22 cellular contexts compared by ENCODE assay signal in the genomic region with DNA sequence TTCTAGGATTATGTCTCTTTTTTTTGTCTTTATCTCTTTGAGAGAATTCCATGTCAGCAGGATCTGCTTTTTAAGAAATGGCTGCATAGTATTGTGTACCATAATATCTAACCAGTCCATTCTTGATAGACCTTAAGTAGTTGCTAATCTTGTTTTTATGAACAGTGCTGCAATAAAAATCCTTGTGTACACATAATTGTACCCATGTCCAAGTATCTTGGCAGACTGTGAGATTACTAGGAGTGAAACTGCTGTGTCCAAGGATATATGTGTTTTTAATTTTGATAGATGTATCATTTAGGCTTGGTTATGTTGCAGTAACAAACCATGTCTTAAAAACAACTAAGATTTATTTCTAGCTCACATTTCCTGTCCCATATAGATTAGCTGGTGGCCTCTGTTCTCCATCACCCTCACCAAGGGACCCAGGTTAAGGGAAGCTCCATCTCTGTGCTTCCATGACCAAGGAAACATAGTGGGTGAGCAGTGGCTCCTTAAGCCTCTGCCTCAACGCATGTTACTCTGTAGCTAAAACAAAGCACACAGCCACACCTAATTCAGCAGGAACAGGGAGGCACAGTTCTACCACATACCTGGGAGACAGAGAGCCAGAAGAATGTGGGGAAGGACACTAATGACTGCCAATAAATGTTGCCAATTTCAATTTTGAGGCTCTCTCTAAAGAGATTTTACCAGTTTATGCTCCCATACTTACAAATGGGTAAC. TPM values are rescaled to one million over a fixed set of nuclear protein-coding genes. Genes with fewer than 3 reads are reported as not detected.
DNase-seq lines count a peak whose midpoint lies in the region; ATAC-seq and TF ChIP-seq lines count a peak whose summit lies in the region.
"Had no signal": no experiment of that assay in that cellular context is flagged by ENCODE, and none has a peak within 500 bp of the region (broad histone marks: within the 10 kb centered on the region; RNA-seq: fewer than 3 reads in every experiment).

No MANE protein-coding gene starts in this region.

- H3K27ac Mint-ChIP-seq in activated CD4-positive, alpha-beta T cell treated with anti-CD3 and anti-CD28 coated beads, Interleukin-2, amount 10 ng/mL, durations not matched to agents 24 days and 14 days: peak overlapping the region; percentile 72
- no peak overlapping the region for H3K27ac Mint-ChIP-seq in activated CD4-positive, alpha-beta T cell treated with anti-CD3 and anti-CD28 coated beads, Interleukin-2, amount 10 ng/mL, durations not matched to agents 7 days and 5 days
- H3K27ac Mint-ChIP-seq in activated T-helper 2 cell treated with anti-CD3 and anti-CD28 coated beads, Interferon-gamma antibody, Interleukin-2, Interleukin-4, amounts not matched to agents 10 μg/mL and 5 μg/mL and 100 μg/mL, durations not matched to agents 14 hours and 24 hours and 36 hours: peak overlapping the region; percentile 28
- no peak overlapping the region for H3K27ac Mint-ChIP-seq in stimulated activated effector memory CD8-positive, alpha-beta T cell treated with anti-CD3 and anti-CD28 coated beads, Interleukin-12 subunit alpha, Interleukin-12 subunit beta, amount 100 ng/mL, for 72 hours
- H3K27ac Mint-ChIP-seq: activated naive CD8-positive, alpha-beta T cell treated with anti-CD3 and anti-CD28 coated beads, Interleukin-2, amount 10 ng/mL, durations not matched to agents 7 days and 5 days; IgD-negative memory B cell; natural killer cell had no signal

- CTCF ChIA-PET in activated CD4-positive, alpha-beta T cell treated with anti-CD3 and anti-CD28 coated beads, Interleukin-2, amount 10 ng/mL, durations not matched to agents 7 days and 5 days (lab: Charles Lee): interaction anchor here (0.7 kb wide), 1 partner anchor 49 kb away, joined by 3 read pairs; no protein-coding TSS in a partner anchor

- no peaks in the 10 kb centered on the region for H3K27me3 Mint-ChIP-seq in activated CD4-positive, alpha-beta T cell treated with anti-CD3 and anti-CD28 coated beads, Interleukin-2, amount 10 ng/mL, durations not matched to agents 24 days and 14 days
- no peaks in the 10 kb centered on the region for H3K27me3 Mint-ChIP-seq in activated CD4-positive, alpha-beta T cell treated with anti-CD3 and anti-CD28 coated beads, Interleukin-2, amount 10 ng/mL, durations not matched to agents 7 days and 5 days
- H3K27me3 Mint-ChIP-seq in activated T-helper 2 cell treated with anti-CD3 and anti-CD28 coated beads, Interferon-gamma antibody, Interleukin-2, Interleukin-4, amounts not matched to agents 10 μg/mL and 5 μg/mL and 100 μg/mL, durations not matched to agents 14 hours and 24 hours and 36 hours (ENCODE audit: low read depth): no peaks in the 10 kb centered on the region
- H3K27me3 Mint-ChIP-seq: activated naive CD8-positive, alpha-beta T cell treated with anti-CD3 and anti-CD28 coated beads, Interleukin-2, amount 10 ng/mL, durations not matched to agents 7 days and 5 days; IgD-negative memory B cell had no signal

- no peak for TF ChIP-seq EP300 in suprapubic skin (IDR thresholded peaks at IDR 0.05)

- peaks cover 59% of the 10 kb centered on the region for H3K4me1 Mint-ChIP-seq in activated CD4-positive, alpha-beta T cell treated with anti-CD3 and anti-CD28 coated beads, Interleukin-2, amount 10 ng/mL, durations not matched to agents 24 days and 14 days
- H3K4me1 Mint-ChIP-seq in activated CD4-positive, alpha-beta T cell treated with anti-CD3 and anti-CD28 coated beads, Interleukin-2, amount 10 ng/mL, durations not matched to agents 7 days and 5 days: peaks cover 65% of the 10 kb centered on the region
- H3K4me1 Mint-ChIP-seq in activated T-helper 2 cell treated with anti-CD3 and anti-CD28 coated beads, Interferon-gamma antibody, Interleukin-2, Interleukin-4, amounts not matched to agents 10 μg/mL and 5 μg/mL and 100 μg/mL, durations not matched to agents 14 hours and 24 hours and 36 hours (ENCODE audit: low read depth): peaks cover 50% of the 10 kb centered on the region
- peaks cover 68% of the 10 kb centered on the region for H3K4me1 Mint-ChIP-seq in stimulated activated effector memory CD8-positive, alpha-beta T cell treated with anti-CD3 and anti-CD28 coated beads, Interleukin-12 subunit alpha, Interleukin-12 subunit beta, amount 100 ng/mL, for 72 hours

- POLR2A ChIA-PET in activated CD4-positive, alpha-beta T cell treated with anti-CD3 and anti-CD28 coated beads, Interleukin-2, amount 10 ng/mL, durations not matched to agents 7 days and 5 days (lab: Charles Lee): no interaction called here

- ATAC-seq in stimulated activated effector memory CD8-positive, alpha-beta T cell treated with anti-CD3 and anti-CD28 coated beads, Interleukin-12 subunit alpha, Interleukin-12 subunit beta, amount 100 ng/mL, for 72 hours: no peak
- ATAC-seq in GM21381 (IDR thresholded peaks at IDR 0.05; ENCODE audit: unreplicated experiment): no peak
- ATAC-seq: A549; activated T-cell treated with anti-CD3 and anti-CD28 coated beads, Interleukin-2, amount 50 U/mL, for 4 hours; natural killer cell had no signal

- no peak for TF ChIP-seq CTCF in suprapubic skin (IDR thresholded peaks at IDR 0.05)

- peak overlapping the region; percentile 26 for H3K27ac ChIP-seq in suprapubic skin
- H3K27ac ChIP-seq: A549, brain microvascular endothelial cell, ovary, sigmoid colon, SJCRH30 had no signal

- TF ChIP-seq POLR2A in suprapubic skin (IDR thresholded peaks at IDR 0.05): no peak

- peaks cover 11% of the 10 kb centered on the region for H3K9me3 Mint-ChIP-seq in activated CD4-positive, alpha-beta T cell treated with anti-CD3 and anti-CD28 coated beads, Interleukin-2, amount 10 ng/mL, durations not matched to agents 24 days and 14 days
- H3K9me3 Mint-ChIP-seq in activated CD4-positive, alpha-beta T cell treated with anti-CD3 and anti-CD28 coated beads, Interleukin-2, amount 10 ng/mL, durations not matched to agents 7 days and 5 days: peaks cover 19% of the 10 kb centered on the region
- peaks cover 42% of the 10 kb centered on the region for H3K9me3 Mint-ChIP-seq in activated T-helper 2 cell treated with anti-CD3 and anti-CD28 coated beads, Interferon-gamma antibody, Interleukin-2, Interleukin-4, amounts not matched to agents 10 μg/mL and 5 μg/mL and 100 μg/mL, durations not matched to agents 14 hours and 24 hours and 36 hours
- H3K9me3 Mint-ChIP-seq in stimulated activated effector memory CD8-positive, alpha-beta T cell treated with anti-CD3 and anti-CD28 coated beads, Interleukin-12 subunit alpha, Interleukin-12 subunit beta, amount 100 ng/mL, for 72 hours: peaks cover 7% of the 10 kb centered on the region
- H3K9me3 Mint-ChIP-seq: natural killer cell had no signal

- intact Hi-C loops in activated CD4-positive, alpha-beta T cell treated with anti-CD3 and anti-CD28 coated beads, Interleukin-2, amount 10 ng/mL, durations not matched to agents 24 days and 14 days (cut with micrococcal nuclease): loop anchor here (2.0 kb wide), 1 partner anchor 19 kb away; no protein-coding TSS in a partner anchor
- intact Hi-C loops in activated T-helper 2 cell treated with anti-CD3 and anti-CD28 coated beads, Interferon-gamma antibody, Interleukin-2, Interleukin-4, amounts not matched to agents 10 μg/mL and 5 μg/mL and 100 μg/mL, durations not matched to agents 14 hours and 24 hours and 36 hours (cut with micrococcal nuclease): loop anchor here (5.0 kb wide), 1 partner anchor 236 kb away; no protein-coding TSS in a partner anchor

- H3K4me1 ChIP-seq in suprapubic skin: peaks cover 14% of the 10 kb centered on the region
- H3K4me1 ChIP-seq: SJCRH30 had no signal

- DNase-seq in activated CD4-positive, alpha-beta T cell treated with anti-CD3 and anti-CD28 coated beads, Interleukin-2, amount 10 ng/mL, durations not matched to agents 24 days and 14 days: no peak
- no peak for DNase-seq in activated CD4-positive, alpha-beta T cell treated with anti-CD3 and anti-CD28 coated beads, Interleukin-2, amount 10 ng/mL, durations not matched to agents 7 days and 5 days
- DNase-seq in activated T-helper 2 cell treated with anti-CD3 and anti-CD28 coated beads, Interferon-gamma antibody, Interleukin-2, Interleukin-4, amounts not matched to agents 10 μg/mL and 5 μg/mL and 100 μg/mL, durations not matched to agents 14 hours and 24 hours and 36 hours (ENCODE audit: low spot score): no peak
- DNase-seq in fibroblast of gingiva (ENCODE audit: low read depth) (peak; percentile 20), suprapubic skin (ENCODE audit: low spot score in 2 of 2) (no peak), NCI-H510A treated with DMSO at 0.1 percent for 48 hours (lab: John Stamatoyannopoulos, UW) (no peak)
- DNase-seq in stimulated activated effector memory CD8-positive, alpha-beta T cell treated with anti-CD3 and anti-CD28 coated beads, Interleukin-12 subunit alpha, Interleukin-12 subunit beta, amount 100 ng/mL, for 72 hours (ENCODE audit: low spot score in 2 of 2): no peak
- DNase-seq: activated CD8-positive, alpha-beta memory T cell treated with anti-CD3 and anti-CD28 coated beads for 24 hours; activated naive CD8-positive, alpha-beta T cell treated with anti-CD3 and anti-CD28 coated beads, Interleukin-2, amount 10 ng/mL, durations not matched to agents 7 days and 5 days; activated T-cell treated with anti-CD3 and anti-CD28 coated beads, Interleukin-2, amount 50 U/mL, for 4 hours; brain microvascular endothelial cell; mesendoderm; MM.1S; natural killer cell; NCI-H146; NCI-H82; ovary; sigmoid colon; SJCRH30 had no signal

- no peaks in the 10 kb centered on the region for H3K9me3 ChIP-seq in suprapubic skin
- H3K9me3 ChIP-seq: ovary, sigmoid colon had no signal

- no peaks in the 10 kb centered on the region for H3K27me3 ChIP-seq in suprapubic skin
- H3K27me3 ChIP-seq: brain microvascular endothelial cell, ovary, sigmoid colon, SJCRH30 had no signal

- peaks cover 5% of the 10 kb centered on the region for H3K36me3 ChIP-seq in suprapubic skin
- H3K36me3 ChIP-seq: ovary, sigmoid colon had no signal

- H3K4me3 Mint-ChIP-seq in activated CD4-positive, alpha-beta T cell treated with anti-CD3 and anti-CD28 coated beads, Interleukin-2, amount 10 ng/mL, durations not matched to agents 24 days and 14 days: no peak overlapping the region
- H3K4me3 Mint-ChIP-seq in activated CD4-positive, alpha-beta T cell treated with anti-CD3 and anti-CD28 coated beads, Interleukin-2, amount 10 ng/mL, durations not matched to agents 7 days and 5 days: no peak overlapping the region
- H3K4me3 Mint-ChIP-seq in activated T-helper 2 cell treated with anti-CD3 and anti-CD28 coated beads, Interferon-gamma antibody, Interleukin-2, Interleukin-4, amounts not matched to agents 10 μg/mL and 5 μg/mL and 100 μg/mL, durations not matched to agents 14 hours and 24 hours and 36 hours (ENCODE audit: low read depth): no peak overlapping the region
- no peak overlapping the region for H3K4me3 Mint-ChIP-seq in stimulated activated effector memory CD8-positive, alpha-beta T cell treated with anti-CD3 and anti-CD28 coated beads, Interleukin-12 subunit alpha, Interleukin-12 subunit beta, amount 100 ng/mL, for 72 hours
- H3K4me3 Mint-ChIP-seq: activated naive CD8-positive, alpha-beta T cell treated with anti-CD3 and anti-CD28 coated beads, Interleukin-2, amount 10 ng/mL, durations not matched to agents 7 days and 5 days; activated T-cell treated with anti-CD3 and anti-CD28 coated beads, Interleukin-2, amount 50 U/mL, for 4 hours; IgD-negative memory B cell; natural killer cell had no signal

- 22% methylated on average over 1 of the region's 1 CpG for WGBS in suprapubic skin

- no peak overlapping the region for H3K4me3 ChIP-seq in suprapubic skin
- H3K4me3 ChIP-seq: A549, ovary, sigmoid colon, SJCRH30 had no signal

- H3K36me3 Mint-ChIP-seq in activated CD4-positive, alpha-beta T cell treated with anti-CD3 and anti-CD28 coated beads, Interleukin-2, amount 10 ng/mL, durations not matched to agents 24 days and 14 days (ENCODE audit: low read depth): peaks cover 88% of the 10 kb centered on the region
- H3K36me3 Mint-ChIP-seq in activated CD4-positive, alpha-beta T cell treated with anti-CD3 and anti-CD28 coated beads, Interleukin-2, amount 10 ng/mL, durations not matched to agents 7 days and 5 days (ENCODE audit: low read depth): peaks cover 89% of the 10 kb centered on the region
- H3K36me3 Mint-ChIP-seq in activated T-helper 2 cell treated with anti-CD3 and anti-CD28 coated beads, Interferon-gamma antibody, Interleukin-2, Interleukin-4, amounts not matched to agents 10 μg/mL and 5 μg/mL and 100 μg/mL, durations not matched to agents 14 hours and 24 hours and 36 hours (ENCODE audit: low read depth): peaks cover 95% of the 10 kb centered on the region
- peaks cover 100% of the 10 kb centered on the region for H3K36me3 Mint-ChIP-seq in stimulated activated effector memory CD8-positive, alpha-beta T cell treated with anti-CD3 and anti-CD28 coated beads, Interleukin-12 subunit alpha, Interleukin-12 subunit beta, amount 100 ng/mL, for 72 hours

RNA-seq across cellular contexts. Expression of a gene that starts 12.1 kb away (rescaled TPM):
- 10.1 and 10.9 TPM in 2 replicates for total RNA-seq in activated CD4-positive, alpha-beta T cell treated with anti-CD3 and anti-CD28 coated beads, Interleukin-2, amount 10 ng/mL, durations not matched to agents 24 days and 14 days
- total RNA-seq in activated CD4-positive, alpha-beta T cell treated with anti-CD3 and anti-CD28 coated beads, Interleukin-2, amount 10 ng/mL, durations not matched to agents 7 days and 5 days: 10 to 100 TPM in 1 of 2 experiments, 1 to 10 TPM in 1; 7.9 to 10.2 TPM
- 7.7 and 7.8 TPM in 2 replicates for total RNA-seq in activated T-helper 2 cell treated with anti-CD3 and anti-CD28 coated beads, Interferon-gamma antibody, Interleukin-2, Interleukin-4, amounts not matched to agents 10 μg/mL and 5 μg/mL and 100 μg/mL, durations not matched to agents 14 hours and 24 hours and 36 hours
- 1 to 10 TPM; 1.0 to 6.0 (median 3.4) TPM for total RNA-seq in suprapubic skin

Comparison
In these comparisons a context has a peak if more than half of its experiments do, and no peak if none do; other contexts are left out.
1. H3K27ac Mint-ChIP-seq: peak in activated CD4-positive, alpha-beta T cell treated with anti-CD3 and anti-CD28 coated beads, Interleukin-2, amount 10 ng/mL, durations not matched to agents 24 days and 14 days (single experiment) and activated T-helper 2 cell treated with anti-CD3 and anti-CD28 coated beads, Interferon-gamma antibody, Interleukin-2, Interleukin-4, amounts not matched to agents 10 μg/mL and 5 μg/mL and 100 μg/mL, durations not matched to agents 14 hours and 24 hours and 36 hours (single experiment); none in activated CD4-positive, alpha-beta T cell treated with anti-CD3 and anti-CD28 coated beads, Interleukin-2, amount 10 ng/mL, durations not matched to agents 7 days and 5 days (single experiment) and stimulated activated effector memory CD8-positive, alpha-beta T cell treated with anti-CD3 and anti-CD28 coated beads, Interleukin-12 subunit alpha, Interleukin-12 subunit beta, amount 100 ng/mL, for 72 hours (single experiment).